ENCODE assay signal across 14 cellular contexts in genomic region chr2:238786379-238786778, GRCh38.
"Had no signal": no experiment of that assay in that cellular context is flagged by ENCODE, and none has a peak within 500 bp of the region (broad histone marks: within the 10 kb centered on the region; RNA-seq: fewer than 3 reads in every experiment).

No MANE protein-coding gene starts in this region.

- H3K27ac ChIP-seq: body of pancreas, colonic mucosa, heart right ventricle, lower lobe of right lung, pancreas, VCaP had no signal

- H3K4me3 ChIP-seq: body of pancreas, colonic mucosa, heart right ventricle, lower lobe of right lung, pancreas, sigmoid colon, tibial nerve had no signal

- H3K9me3 ChIP-seq: body of pancreas, colonic mucosa, lower lobe of right lung, pancreas, sigmoid colon, tibial nerve had no signal

- DNase-seq: activated CD4-positive, alpha-beta T cell treated with anti-CD3 and anti-CD28 coated beads for 1 hour; activated CD4-positive, alpha-beta T cell treated with anti-CD3 and anti-CD28 coated beads, Interleukin-2, amount 50 U/mL, for 4 hours; body of pancreas; central memory CD4-positive, alpha-beta T cell; colonic mucosa; heart right ventricle; left cardiac atrium; lower lobe of right lung; pancreas; sigmoid colon; stimulated activated CD4-positive, alpha-beta T cell treated with anti-CD3 and anti-CD28 coated beads, Interleukin-2, amount 100 ng/mL, for 24 hours; T-helper 1 cell had no signal

- H3K4me1 ChIP-seq: body of pancreas, colonic mucosa, heart right ventricle, pancreas had no signal

- H3K27me3 ChIP-seq: body of pancreas, colonic mucosa, pancreas, sigmoid colon, tibial nerve had no signal

- H3K36me3 ChIP-seq: colonic mucosa, heart right ventricle, lower lobe of right lung, pancreas, sigmoid colon, tibial nerve had no signal
